Comparison of ENCODE assay signal across 16 cellular contexts in the genomic region with DNA sequence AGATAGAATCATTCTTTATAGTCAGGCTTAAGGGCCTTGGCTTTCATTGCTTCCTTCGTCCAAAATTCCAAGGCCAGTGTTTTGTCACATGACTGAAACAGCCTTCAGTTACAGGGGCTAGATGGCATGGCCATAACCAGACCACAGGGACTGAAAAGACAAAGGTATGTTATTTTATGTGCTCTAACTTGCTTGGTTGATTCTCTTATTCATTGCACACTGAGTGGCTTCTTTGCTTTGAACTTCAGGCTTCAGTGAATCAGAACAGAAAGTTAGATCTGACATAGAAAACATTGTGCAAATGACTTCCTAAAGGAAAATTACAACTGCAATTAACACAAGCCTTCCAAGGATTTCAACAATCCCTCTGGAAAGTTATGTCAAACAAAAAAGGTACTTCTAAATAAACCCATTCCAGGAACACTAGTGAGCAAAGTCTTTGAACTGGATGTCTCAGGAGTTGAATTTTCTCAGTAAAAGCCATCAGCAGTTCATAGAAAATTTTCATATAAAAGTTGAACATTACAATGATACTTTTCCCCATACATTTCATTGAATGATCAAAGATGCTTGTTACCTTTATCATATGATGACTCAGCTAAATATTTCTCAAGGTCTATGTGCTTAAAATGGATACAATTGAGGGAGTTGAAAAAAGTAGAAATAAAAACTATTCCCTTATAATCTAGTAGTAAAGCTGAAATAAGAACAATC.
A peak's percentile ranks its signal among the peaks of the same experiment; 100 is the strongest.
DNase-seq lines count a peak whose midpoint lies in the region; ATAC-seq, FAIRE-seq and TF ChIP-seq lines count a peak whose summit lies in the region.
"Had no signal": no experiment of that assay in that cellular context is flagged by ENCODE, and none has a peak within 500 bp of the region (broad histone marks: within the 10 kb centered on the region; RNA-seq: fewer than 3 reads in every experiment).

No MANE protein-coding gene starts in this region.

- peaks cover 18 to 30% (median 21%) of the 10 kb centered on the region in 10 experiments for H3K4me1 ChIP-seq in BLaER1 treated with 17β-estradiol and CSF1 and Interleukin-3, amounts not matched to agents 10 nM and 100 nM
- H3K4me1 ChIP-seq: heart left ventricle, upper lobe of right lung had no signal

- ATAC-seq in GM19463 (IDR thresholded peaks at IDR 0.05; ENCODE audit: unreplicated experiment), result peak; percentile 35
- peak; percentile 6 for ATAC-seq in HG02938 (IDR thresholded peaks at IDR 0.05; ENCODE audit: unreplicated experiment)
- ATAC-seq in HG02970 (IDR thresholded peaks at IDR 0.05; ENCODE audit: low FRiP score, unreplicated experiment), result no peak
- ATAC-seq: heart left ventricle, left colon, upper lobe of right lung had no signal

- H3K36me3 ChIP-seq in BLaER1 treated with 17β-estradiol and CSF1 and Interleukin-3, amounts not matched to agents 10 nM and 100 nM, result no peaks in the 10 kb centered on the region
- H3K36me3 ChIP-seq: heart left ventricle, upper lobe of right lung had no signal

- no peak overlapping the region for H3K4me3 ChIP-seq in BLaER1 treated with 17β-estradiol and CSF1 and Interleukin-3, amounts not matched to agents 10 nM and 100 nM
- H3K4me3 ChIP-seq: coronary artery, heart left ventricle, upper lobe of right lung had no signal

- no peak for FAIRE-seq in H54 (lab: Jason Lieb, UNC)

- peak overlapping the region in 1 of 11 experiments; percentile 14; a peak in 2 of 22 replicates for H3K9ac ChIP-seq in BLaER1 treated with 17β-estradiol and CSF1 and Interleukin-3, amounts not matched to agents 10 nM and 100 nM

- H3K9me3 ChIP-seq in BLaER1 treated with 17β-estradiol and CSF1 and Interleukin-3, amounts not matched to agents 10 nM and 100 nM (replicated peaks in 1 of 11), result peaks cover 5 to 17% (median 10%) of the 10 kb centered on the region in 11 experiments; a peak in 16 of 22 replicates
- H3K9me3 ChIP-seq: heart left ventricle, upper lobe of right lung had no signal

- no peaks in the 10 kb centered on the region for H3K27me3 ChIP-seq in BLaER1 treated with 17β-estradiol and CSF1 and Interleukin-3, amounts not matched to agents 10 nM and 100 nM
- H3K27me3 ChIP-seq: heart left ventricle, upper lobe of right lung had no signal

- H3K4me2 ChIP-seq in BLaER1 treated with 17β-estradiol and CSF1 and Interleukin-3, amounts not matched to agents 10 nM and 100 nM, result peak overlapping the region; percentile 41 to 76 (median 60); a peak in 21 of 22 replicates

- H4K20me1 ChIP-seq in BLaER1 treated with 17β-estradiol and CSF1 and Interleukin-3, amounts not matched to agents 10 nM and 100 nM, result no peaks in the 10 kb centered on the region

- peak; percentile 24 for DNase-seq in astrocyte of the hippocampus (ENCODE audit: low read depth, low spot score)
- DNase-seq in HuH-7 (ENCODE audit: low spot score), result no peak
- no peak for DNase-seq in DMS153 treated with DMSO at 0.1 percent for 48 hours (lab: John Stamatoyannopoulos, UW; ENCODE audit: unreplicated experiment)
- no peak for DNase-seq in H54 (ENCODE audit: insufficient read length, low spot score)
- DNase-seq: activated CD4-positive, alpha-beta T cell treated with anti-CD3 and anti-CD28 coated beads, Interleukin-2, amount 10 ng/mL, durations not matched to agents 7 days and 5 days; erythroblast; heart left ventricle; left colon; NCI-H1092 treated with DMSO at 0.1 percent for 48 hours; NCI-H526 treated with DMSO at 0.1 percent for 48 hours; upper lobe of right lung had no signal

- no peak for TF ChIP-seq POLR2A in H54 (IDR thresholded peaks at IDR 0.05; ENCODE audit: low read depth, low read length)

- H3K27ac ChIP-seq in BLaER1 treated with 17β-estradiol and CSF1 and Interleukin-3, amounts not matched to agents 10 nM and 100 nM, result peak overlapping the region in 10 of 11 experiments; percentile 13 to 85 (median 74); a peak in 18 of 22 replicates
- H3K27ac ChIP-seq: coronary artery, heart left ventricle, upper lobe of right lung had no signal
